Comparison of ENCODE assay signal across 27 cellular contexts in genomic region chr13:48636550-48636949, GRCh38. TPM values are rescaled to one million over a fixed set of nuclear protein-coding genes. Genes with fewer than 3 reads are reported as not detected.
A peak's percentile ranks its signal among the peaks of the same experiment; 100 is the strongest.
DNase-seq lines count a peak whose midpoint lies in the region; ATAC-seq, FAIRE-seq and TF ChIP-seq lines count a peak whose summit lies in the region.
"Had no signal": no experiment of that assay in that cellular context is flagged by ENCODE, and none has a peak within 500 bp of the region (broad histone marks: within the 10 kb centered on the region; RNA-seq: fewer than 3 reads in every experiment).

No MANE protein-coding gene starts in this region.

- H3K27ac ChIP-seq in mammary epithelial cell (ENCODE audit: insufficient read depth, low read depth, low read length) = no peak overlapping the region
- no peak overlapping the region for H3K27ac ChIP-seq in RWPE1
- H3K27ac ChIP-seq: 22Rv1, SJSA1, uterus had no signal

- dilution Hi-C loops in mammary epithelial cell (cut with HindIII; ENCODE audit: low sequenced_read_pairs) = loop anchor here (5.0 kb wide), 1 partner anchor 71 kb away; no protein-coding TSS in a partner anchor

- in situ Hi-C loops in mammary epithelial cell (cut with MboI; ENCODE audit: low sequenced_read_pairs in 2 of 2) = no loop called here

- no peak for FAIRE-seq in bronchial epithelial cell (lab: Jason Lieb, UNC)
- FAIRE-seq: H1, K562 had no signal

- CTCF ChIA-PET in mammary epithelial cell (lab: Charles Lee; ENCODE audit: low non-redundant PET) (interaction anchor here (0.6 kb wide), 1 partner anchor 98 kb away, joined by 3 read pairs; no protein-coding TSS in a partner anchor), MCF 10A (lab: Yijun Ruan, JAX) (interaction anchor here (0.6 to 1.3 kb wide), 3 partner anchors 12 to 664 kb away, joined by 3 read pairs; no protein-coding TSS in a partner anchor), RWPE1 (lab: Yijun Ruan, JAX) (no interaction called here)

- no peak for ATAC-seq in GM18498 (IDR thresholded peaks at IDR 0.05; ENCODE audit: unreplicated experiment)
- ATAC-seq: K562, PC-3, T-helper 17 cell had no signal

- H3K4me2 ChIP-seq in mammary epithelial cell (ENCODE audit: insufficient read depth, low read depth, low read length) = no peak overlapping the region

- H3K4me1 Mint-ChIP-seq in MCF 10A (ENCODE audit: insufficient read depth, unreplicated experiment) = no peaks in the 10 kb centered on the region
- H3K4me1 Mint-ChIP-seq: B cell, T-helper 17 cell had no signal

- peaks cover 3% of the 10 kb centered on the region for H3K4me1 ChIP-seq in mammary epithelial cell (ENCODE audit: insufficient read depth, low read length)
- H3K4me1 ChIP-seq: SJSA1, uterus had no signal

- H3K36me3 Mint-ChIP-seq in MCF 10A (ENCODE audit: insufficient read depth, unreplicated experiment) = no peaks in the 10 kb centered on the region

- BruUV-seq in mammary epithelial cell (replicated peaks; lab: Mats Ljungman, UMichigan) (no TSS peak), MCF 10A (replicated peaks; lab: Mats Ljungman, UMichigan) (no TSS peak)

- DNase-seq in mammary epithelial cell (peak; percentile 64), MCF 10A (ENCODE audit: unreplicated experiment) (no peak), bronchial epithelial cell (ENCODE audit: low read depth) (peak; percentile 24), fibroblast of villous mesenchyme (ENCODE audit: low read depth) (peak; percentile 78), skeletal muscle cell (ENCODE audit: low read depth) (peak; percentile 73), activated T-cell treated with anti-CD3 and anti-CD28 coated beads for 4 hours (no peak), RWPE1 (ENCODE audit: low spot score) (no peak)
- DNase-seq: activated CD4-positive, alpha-beta memory T cell treated with anti-CD3 and anti-CD28 coated beads for 36 hours; activated naive CD4-positive, alpha-beta T cell; aorta; cortex of kidney; DMS79; glutamatergic neuron; NCI-H1048; NCI-H2029; NCI-H345; nucleus accumbens; PC-3; retina; T-helper 17 cell; uterus had no signal

- H3K9me3 Mint-ChIP-seq in MCF 10A (ENCODE audit: unreplicated experiment) = no peaks in the 10 kb centered on the region

- POLR2A ChIA-PET in MCF 10A (lab: Yijun Ruan, JAX) (no interaction called here), RWPE1 (lab: Yijun Ruan, JAX; ENCODE audit: low non-redundant PET) (no interaction called here)

- H3K79me2 ChIP-seq in mammary epithelial cell (ENCODE audit: insufficient read depth, low read length) = no peaks in the 10 kb centered on the region

- H4K20me1 ChIP-seq in mammary epithelial cell (ENCODE audit: insufficient read depth, low read length) = no peaks in the 10 kb centered on the region

- H3K4me3 ChIP-seq in mammary epithelial cell (replicated peaks in 1 of 3; ENCODE audit: insufficient read depth in 1 of 3, low read depth in 2 of 3, low read length in 3 of 3) = no peak overlapping the region
- H3K4me3 ChIP-seq in bronchial epithelial cell (ENCODE audit: low read depth, low read length) = no peak overlapping the region
- H3K4me3 ChIP-seq in fibroblast of villous mesenchyme (ENCODE audit: low read depth, low read length) = no peak overlapping the region
- H3K4me3 ChIP-seq in skeletal muscle cell (ENCODE audit: low read depth, low read length) = no peak overlapping the region
- H3K4me3 ChIP-seq: K562, SJSA1, uterus had no signal

- H3K27me3 ChIP-seq in mammary epithelial cell (ENCODE audit: insufficient read depth, low read length) = no peaks in the 10 kb centered on the region
- no peaks in the 10 kb centered on the region for H3K27me3 ChIP-seq in bronchial epithelial cell (ENCODE audit: control insufficient read depth, insufficient read depth, low read length)
- H3K27me3 ChIP-seq: uterus had no signal

- H3K9ac ChIP-seq in mammary epithelial cell (ENCODE audit: insufficient read depth, low read length) = no peak overlapping the region

- H3K27ac Mint-ChIP-seq in MCF 10A (ENCODE audit: low read depth, unreplicated experiment) = no peak overlapping the region
- H3K27ac Mint-ChIP-seq: activated CD4-positive, alpha-beta memory T cell treated with anti-CD3 and anti-CD28 coated beads for 36 hours; B cell; T-helper 17 cell had no signal

- H3K36me3 ChIP-seq in mammary epithelial cell (ENCODE audit: insufficient read depth, low read length) (no peaks in the 10 kb centered on the region), bronchial epithelial cell (ENCODE audit: control insufficient read depth, insufficient read depth, low read length) (no peaks in the 10 kb centered on the region)
- H3K36me3 ChIP-seq: SJSA1, uterus had no signal

- H2AFZ ChIP-seq in mammary epithelial cell (ENCODE audit: low read depth, low read length) = no peak overlapping the region

- intact Hi-C loops in mammary epithelial cell (cut with micrococcal nuclease) (no loop called here), MCF 10A (cut with micrococcal nuclease) (no loop called here)

- TF ChIP-seq CTCF in mammary epithelial cell (conservative IDR thresholded peaks at IDR 0.05 in 1 of 2, IDR thresholded peaks at IDR 0.05 in 1 of 2; ENCODE audit: extremely low read depth in 1 of 2, insufficient read depth in 1 of 2, low read depth in 1 of 2, low read length in 2 of 2) (no peak), MCF 10A (IDR thresholded peaks at IDR 0.05; ENCODE audit: unreplicated experiment) (no peak), bronchial epithelial cell (IDR thresholded peaks at IDR 0.05; ENCODE audit: insufficient read depth, low read length, severe bottlenecking) (no peak), fibroblast of villous mesenchyme (IDR thresholded peaks at IDR 0.05; ENCODE audit: insufficient read depth, low read depth, low read length) (no peak), RWPE1 (conservative IDR thresholded peaks at IDR 0.05; ENCODE audit: low read depth) (no peak)

- no peak overlapping the region for H3K4me3 Mint-ChIP-seq in MCF 10A (ENCODE audit: unreplicated experiment)
- H3K4me3 Mint-ChIP-seq: activated CD4-positive, alpha-beta memory T cell treated with anti-CD3 and anti-CD28 coated beads for 36 hours; B cell; T-helper 17 cell had no signal

- H3K27me3 Mint-ChIP-seq in MCF 10A (ENCODE audit: insufficient read depth, unreplicated experiment) = peaks cover 19% of the 10 kb centered on the region
- H3K27me3 Mint-ChIP-seq: T-helper 17 cell had no signal

- H3K9me3 ChIP-seq in mammary epithelial cell (replicated peaks; ENCODE audit: insufficient read depth, low read length) = no peaks in the 10 kb centered on the region
- H3K9me3 ChIP-seq: SJSA1 had no signal

RNA-seq across cellular contexts. Expression of gene CYSLTR2, which starts 17.2 kb away (rescaled TPM):
- total RNA-seq in mammary epithelial cell = not detected
- polyA plus RNA-seq in mammary epithelial cell = not detected
- polyA minus RNA-seq in mammary epithelial cell = not detected
- total RNA-seq in MCF 10A (2022) = not detected in 2 replicates
- total RNA-seq in bronchial epithelial cell = not detected in 2 replicates
- total RNA-seq in fibroblast of villous mesenchyme = not detected in 2 replicates
- total RNA-seq: B cell, H1, K562, PC-3, SJSA1 had no signal
- polyA plus RNA-seq: H1, K562 had no signal

Comparison
In these comparisons a context has a peak if more than half of its experiments do, and no peak if none do; other contexts are left out.
1. DNase-seq: peak in mammary epithelial cell (single experiment), bronchial epithelial cell (single experiment), fibroblast of villous mesenchyme (single experiment) and skeletal muscle cell (single experiment); none in MCF 10A (single experiment), activated T-cell treated with anti-CD3 and anti-CD28 coated beads for 4 hours (single experiment) and RWPE1 (single experiment).